Comparison of ENCODE assay signal across 1 cellular context in the genomic region with DNA sequence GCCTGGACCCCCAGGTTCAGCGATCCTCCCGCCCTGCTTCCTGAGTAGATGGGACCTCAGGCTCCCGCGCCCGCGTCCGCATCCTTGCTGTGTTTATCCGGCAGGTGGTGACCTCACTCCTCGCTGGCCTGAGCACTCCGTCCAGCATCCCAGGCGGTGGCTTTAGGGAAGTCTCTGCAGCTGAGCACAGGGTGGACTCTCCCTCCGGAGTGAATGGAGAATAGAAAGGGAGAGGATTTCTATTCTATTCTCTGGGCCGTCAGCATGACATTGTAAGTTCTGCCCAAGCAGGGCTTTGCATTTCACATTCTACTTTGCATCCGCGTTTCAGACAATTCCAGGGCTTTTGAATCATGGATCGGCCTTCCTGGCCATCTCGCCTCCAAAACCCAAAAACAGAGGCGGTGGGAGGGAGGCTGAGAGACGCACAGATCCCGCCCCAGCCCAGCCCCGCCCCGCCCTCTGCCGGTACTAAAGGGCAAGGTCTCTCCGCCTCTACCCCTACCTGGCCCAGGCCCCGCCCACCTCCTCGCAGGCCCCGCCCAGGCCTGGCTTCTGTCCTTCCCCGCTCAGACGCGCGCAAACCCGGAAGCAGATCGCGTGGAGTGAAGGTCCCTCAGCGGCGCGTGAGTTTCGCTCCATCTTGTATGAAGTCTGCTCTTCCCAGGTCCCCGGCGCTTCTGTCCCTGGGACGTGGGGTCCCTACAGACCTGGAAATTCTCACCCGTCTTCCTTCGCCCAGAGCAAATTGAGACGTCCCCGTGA.
A peak's percentile ranks its signal among the peaks of the same experiment; 100 is the strongest.
TF ChIP-seq lines count a peak whose summit lies in the region.

A gene (plus strand): TSS at position 572 of the 765 bp plus-strand sequence. CDS start 6,577 bp downstream, outside the sequence.

TF ChIP-seq in K562, 482 proteins besides CTCF, POLR2A, EP300 and RAD21 (continued from another document):
- TF ChIP-seq MYC (IDR thresholded peaks at IDR 0.05; ENCODE audit: low read depth, low read length) (peak; percentile 50), MYC (CRISPR knock-in tag; IDR thresholded peaks at IDR 0.05; ENCODE audit: borderline replicate concordance, low read depth) (no peak), ELF1 (tag; IDR thresholded peaks at IDR 0.05) (peak; percentile 56; the same call in 1 of the 2 replicates), TAF1 (IDR thresholded peaks at IDR 0.05; ENCODE audit: control insufficient read depth, extremely low read depth, insufficient read depth, low read length, severe bottlenecking) (peak; percentile 31), ZNF133 (CRISPR knock-in tag; IDR thresholded peaks at IDR 0.05) (no peak), POLR3G (IDR thresholded peaks at IDR 0.05; ENCODE audit: extremely low read depth, insufficient read length, insufficient replicate concordance) (no peak), NR4A1 (CRISPR knock-in tag; IDR thresholded peaks at IDR 0.05) (no peak), NR4A1 (tag; IDR thresholded peaks at IDR 0.05) (no peak), NR2C2 (CRISPR knock-in tag; IDR thresholded peaks at IDR 0.05) (no peak), NR2C2 (tag; IDR thresholded peaks at IDR 0.05) (peak; percentile 78), ADNP (tag; IDR thresholded peaks at IDR 0.05) (no peak), POLR3A (IDR thresholded peaks at IDR 0.05; ENCODE audit: borderline replicate concordance, extremely low read depth, insufficient read depth, insufficient read length) (no peak), KDM5B (IDR thresholded peaks at IDR 0.05; ENCODE audit: insufficient replicate concordance, low read depth, low read length) (peak; percentile 48), MAZ (CRISPR knock-in tag; conservative IDR thresholded peaks at IDR 0.05 in 1 of 2, IDR thresholded peaks at IDR 0.05 in 1 of 2) (peak in 1 of 2 experiments; percentile 47; a peak in 1 of 4 replicates), ZNF124 (CRISPR knock-in tag; IDR thresholded peaks at IDR 0.05) (no peak), GABPB1 (CRISPR knock-in tag; IDR thresholded peaks at IDR 0.05) (no peak), EP400 (IDR thresholded peaks at IDR 0.05) (peak; percentile 54; the same call in 1 of the 2 replicates)
- TF ChIP-seq, protein P1, sequence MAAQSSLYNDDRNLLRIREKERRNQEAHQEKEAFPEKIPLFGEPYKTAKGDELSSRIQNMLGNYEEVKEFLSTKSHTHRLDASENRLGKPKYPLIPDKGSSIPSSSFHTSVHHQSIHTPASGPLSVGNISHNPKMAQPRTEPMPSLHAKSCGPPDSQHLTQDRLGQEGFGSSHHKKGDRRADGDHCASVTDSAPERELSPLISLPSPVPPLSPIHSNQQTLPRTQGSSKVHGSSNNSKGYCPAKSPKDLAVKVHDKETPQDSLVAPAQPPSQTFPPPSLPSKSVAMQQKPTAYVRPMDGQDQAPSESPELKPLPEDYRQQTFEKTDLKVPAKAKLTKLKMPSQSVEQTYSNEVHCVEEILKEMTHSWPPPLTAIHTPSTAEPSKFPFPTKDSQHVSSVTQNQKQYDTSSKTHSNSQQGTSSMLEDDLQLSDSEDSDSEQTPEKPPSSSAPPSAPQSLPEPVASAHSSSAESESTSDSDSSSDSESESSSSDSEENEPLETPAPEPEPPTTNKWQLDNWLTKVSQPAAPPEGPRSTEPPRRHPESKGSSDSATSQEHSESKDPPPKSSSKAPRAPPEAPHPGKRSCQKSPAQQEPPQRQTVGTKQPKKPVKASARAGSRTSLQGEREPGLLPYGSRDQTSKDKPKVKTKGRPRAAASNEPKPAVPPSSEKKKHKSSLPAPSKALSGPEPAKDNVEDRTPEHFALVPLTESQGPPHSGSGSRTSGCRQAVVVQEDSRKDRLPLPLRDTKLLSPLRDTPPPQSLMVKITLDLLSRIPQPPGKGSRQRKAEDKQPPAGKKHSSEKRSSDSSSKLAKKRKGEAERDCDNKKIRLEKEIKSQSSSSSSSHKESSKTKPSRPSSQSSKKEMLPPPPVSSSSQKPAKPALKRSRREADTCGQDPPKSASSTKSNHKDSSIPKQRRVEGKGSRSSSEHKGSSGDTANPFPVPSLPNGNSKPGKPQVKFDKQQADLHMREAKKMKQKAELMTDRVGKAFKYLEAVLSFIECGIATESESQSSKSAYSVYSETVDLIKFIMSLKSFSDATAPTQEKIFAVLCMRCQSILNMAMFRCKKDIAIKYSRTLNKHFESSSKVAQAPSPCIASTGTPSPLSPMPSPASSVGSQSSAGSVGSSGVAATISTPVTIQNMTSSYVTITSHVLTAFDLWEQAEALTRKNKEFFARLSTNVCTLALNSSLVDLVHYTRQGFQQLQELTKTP (IDR thresholded peaks at IDR 0.05; ENCODE audit: low read depth in 1 of 2, partially characterized antibody in 2 of 2), result no peak
- TF ChIP-seq, protein P2, sequence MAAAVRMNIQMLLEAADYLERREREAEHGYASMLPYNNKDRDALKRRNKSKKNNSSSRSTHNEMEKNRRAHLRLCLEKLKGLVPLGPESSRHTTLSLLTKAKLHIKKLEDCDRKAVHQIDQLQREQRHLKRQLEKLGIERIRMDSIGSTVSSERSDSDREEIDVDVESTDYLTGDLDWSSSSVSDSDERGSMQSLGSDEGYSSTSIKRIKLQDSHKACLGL (CRISPR knock-in tag; IDR thresholded peaks at IDR 0.05; ENCODE audit: borderline replicate concordance, poor library complexity, severe bottlenecking), result no peak
- TF ChIP-seq, protein P3, sequence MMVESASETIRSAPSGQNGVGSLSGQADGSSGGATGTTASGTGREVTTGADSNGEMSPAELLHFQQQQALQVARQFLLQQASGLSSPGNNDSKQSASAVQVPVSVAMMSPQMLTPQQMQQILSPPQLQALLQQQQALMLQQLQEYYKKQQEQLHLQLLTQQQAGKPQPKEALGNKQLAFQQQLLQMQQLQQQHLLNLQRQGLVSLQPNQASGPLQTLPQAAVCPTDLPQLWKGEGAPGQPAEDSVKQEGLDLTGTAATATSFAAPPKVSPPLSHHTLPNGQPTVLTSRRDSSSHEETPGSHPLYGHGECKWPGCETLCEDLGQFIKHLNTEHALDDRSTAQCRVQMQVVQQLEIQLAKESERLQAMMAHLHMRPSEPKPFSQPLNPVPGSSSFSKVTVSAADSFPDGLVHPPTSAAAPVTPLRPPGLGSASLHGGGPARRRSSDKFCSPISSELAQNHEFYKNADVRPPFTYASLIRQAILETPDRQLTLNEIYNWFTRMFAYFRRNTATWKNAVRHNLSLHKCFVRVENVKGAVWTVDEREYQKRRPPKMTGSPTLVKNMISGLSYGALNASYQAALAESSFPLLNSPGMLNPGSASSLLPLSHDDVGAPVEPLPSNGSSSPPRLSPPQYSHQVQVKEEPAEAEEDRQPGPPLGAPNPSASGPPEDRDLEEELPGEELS (CRISPR knock-in tag; IDR thresholded peaks at IDR 0.05; ENCODE audit: borderline replicate concordance), result no peak
- TF ChIP-seq, protein P4, sequence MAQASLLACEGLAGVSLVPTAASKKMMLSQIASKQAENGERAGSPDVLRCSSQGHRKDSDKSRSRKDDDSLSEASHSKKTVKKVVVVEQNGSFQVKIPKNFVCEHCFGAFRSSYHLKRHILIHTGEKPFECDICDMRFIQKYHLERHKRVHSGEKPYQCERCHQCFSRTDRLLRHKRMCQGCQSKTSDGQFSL (CRISPR knock-in tag; IDR thresholded peaks at IDR 0.05), result no peak
- TF ChIP-seq, protein P4 (tag; IDR thresholded peaks at IDR 0.05), result no peak
- TF ChIP-seq, protein P5, sequence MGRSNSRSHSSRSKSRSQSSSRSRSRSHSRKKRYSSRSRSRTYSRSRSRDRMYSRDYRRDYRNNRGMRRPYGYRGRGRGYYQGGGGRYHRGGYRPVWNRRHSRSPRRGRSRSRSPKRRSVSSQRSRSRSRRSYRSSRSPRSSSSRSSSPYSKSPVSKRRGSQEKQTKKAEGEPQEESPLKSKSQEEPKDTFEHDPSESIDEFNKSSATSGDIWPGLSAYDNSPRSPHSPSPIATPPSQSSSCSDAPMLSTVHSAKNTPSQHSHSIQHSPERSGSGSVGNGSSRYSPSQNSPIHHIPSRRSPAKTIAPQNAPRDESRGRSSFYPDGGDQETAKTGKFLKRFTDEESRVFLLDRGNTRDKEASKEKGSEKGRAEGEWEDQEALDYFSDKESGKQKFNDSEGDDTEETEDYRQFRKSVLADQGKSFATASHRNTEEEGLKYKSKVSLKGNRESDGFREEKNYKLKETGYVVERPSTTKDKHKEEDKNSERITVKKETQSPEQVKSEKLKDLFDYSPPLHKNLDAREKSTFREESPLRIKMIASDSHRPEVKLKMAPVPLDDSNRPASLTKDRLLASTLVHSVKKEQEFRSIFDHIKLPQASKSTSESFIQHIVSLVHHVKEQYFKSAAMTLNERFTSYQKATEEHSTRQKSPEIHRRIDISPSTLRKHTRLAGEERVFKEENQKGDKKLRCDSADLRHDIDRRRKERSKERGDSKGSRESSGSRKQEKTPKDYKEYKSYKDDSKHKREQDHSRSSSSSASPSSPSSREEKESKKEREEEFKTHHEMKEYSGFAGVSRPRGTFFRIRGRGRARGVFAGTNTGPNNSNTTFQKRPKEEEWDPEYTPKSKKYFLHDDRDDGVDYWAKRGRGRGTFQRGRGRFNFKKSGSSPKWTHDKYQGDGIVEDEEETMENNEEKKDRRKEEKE (IDR thresholded peaks at IDR 0.05; ENCODE audit: borderline replicate concordance in 1 of 2, control insufficient read depth in 1 of 2, low read depth in 2 of 2, low read length in 1 of 2), result no peak
